ENCODE assay signal across 8 cellular contexts in the genomic region with DNA sequence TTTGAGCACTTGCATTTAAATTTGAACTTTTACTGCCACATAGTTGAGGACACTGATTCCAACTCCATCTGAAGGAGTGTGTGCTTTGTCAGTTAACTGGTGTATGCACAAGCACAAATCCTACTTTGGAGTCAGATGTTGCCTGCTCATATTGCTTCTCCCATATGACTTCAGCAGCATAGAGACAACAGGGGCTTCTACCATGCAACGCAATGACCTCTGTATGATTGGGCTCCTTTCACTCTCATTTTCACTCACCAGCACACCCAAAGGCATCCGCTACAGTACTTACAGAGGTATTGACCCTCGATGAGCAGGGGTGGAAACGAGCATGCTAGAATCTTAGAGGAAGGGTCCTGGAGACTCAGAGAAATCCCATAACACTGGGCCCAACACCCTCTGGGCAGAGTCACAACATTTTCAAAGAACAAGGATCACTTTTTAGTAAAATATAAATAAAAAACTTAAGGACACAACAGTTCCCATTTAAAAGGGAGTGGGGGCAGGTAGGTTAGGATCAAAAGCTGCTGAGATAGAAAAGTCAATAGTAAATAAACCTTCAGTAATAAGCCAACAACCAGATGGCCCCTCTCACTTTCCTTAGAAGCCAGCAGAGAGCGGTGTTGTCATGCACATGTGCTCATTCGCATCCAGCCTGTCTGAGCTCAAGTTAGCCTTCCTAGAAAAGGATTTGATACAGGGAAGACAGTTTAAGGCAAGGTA.
DNase-seq lines count a peak whose midpoint lies in the region; ATAC-seq, FAIRE-seq and TF ChIP-seq lines count a peak whose summit lies in the region.

No MANE protein-coding gene starts in this region.

- intact Hi-C loops in prostate gland (cut with DNase I): loop anchor here (5.0 kb wide), 1 partner anchor 851 kb away; no protein-coding TSS in a partner anchor

- TF ChIP-seq POLR2A in prostate gland (IDR thresholded peaks at IDR 0.05): no peak

- H3K9me3 ChIP-seq in prostate gland: no peaks in the 10 kb centered on the region

- DNase-seq in GM03348 (ENCODE audit: low spot score) (peak; percentile 79), HFFc6 (peak; percentile 50), NCI-H187 treated with DMSO at 0.1 percent for 48 hours (lab: John Stamatoyannopoulos, UW) (peak; percentile 18), germinal center (ENCODE audit: low spot score) (peak; percentile 32), prostate gland (ENCODE audit: low spot score) (peak; percentile 39), GM19239 (ENCODE audit: insufficient read length, low spot score) (no peak)

- no peaks in the 10 kb centered on the region for H3K4me1 Mint-ChIP-seq in HFFc6 (ENCODE audit: low read depth)

- H3K4me3 Mint-ChIP-seq in HFFc6: no peak overlapping the region

- no peaks in the 10 kb centered on the region for H3K27me3 ChIP-seq in prostate gland (replicated peaks; ENCODE audit: insufficient read depth)

- H3K27ac Mint-ChIP-seq in HFFc6: no peak overlapping the region

- H3K27ac ChIP-seq in prostate gland: no peak overlapping the region

- H3K4me1 ChIP-seq in prostate gland (replicated peaks): no peaks in the 10 kb centered on the region

- ATAC-seq in GM21447 (IDR thresholded peaks at IDR 0.05; ENCODE audit: unreplicated experiment): no peak

- no peaks in the 10 kb centered on the region for H3K36me3 ChIP-seq in prostate gland

- TF ChIP-seq CTCF in HFFc6 (IDR thresholded peaks at IDR 0.05) (peak; percentile 79), prostate gland (IDR thresholded peaks at IDR 0.05) (peak in 3 of 4 experiments; percentile 29 to 68 (median 54))

- H3K9me3 Mint-ChIP-seq in HFFc6: no peaks in the 10 kb centered on the region

- FAIRE-seq in TTC549 (lab: Jason Lieb, UNC) (peak; percentile 63), GM19239 (lab: Jason Lieb, UNC) (no peak)

- 43% methylated on average over 6 of the region's 6 CpGs for WGBS in prostate gland

- no peaks in the 10 kb centered on the region for H3K36me3 Mint-ChIP-seq in HFFc6 (ENCODE audit: low read depth)

- H3K4me3 ChIP-seq in prostate gland: no peak overlapping the region

- H3K27me3 Mint-ChIP-seq in HFFc6 (ENCODE audit: insufficient read depth): peaks cover 3% of the 10 kb centered on the region
